31 cellular contexts compared by ENCODE assay signal in genomic region chr2:25127631-25128030, GRCh38. TPM values are rescaled to one million over a fixed set of nuclear protein-coding genes. Genes with fewer than 3 reads are reported as not detected.
DNase-seq lines count a peak whose midpoint lies in the region; ATAC-seq and TF ChIP-seq lines count a peak whose summit lies in the region.
"Had no signal": no experiment of that assay in that cellular context is flagged by ENCODE, and none has a peak within 500 bp of the region (broad histone marks: within the 10 kb centered on the region; RNA-seq: fewer than 3 reads in every experiment).

No MANE protein-coding gene starts in this region.

- DNase-seq in GM03348 (ENCODE audit: low spot score): peak; percentile 68
- peak in 35 of 61 donors; percentile 5 to 75 (median 35) for DNase-seq in caudate nucleus (lab: John Stamatoyannopoulos, UW)
- peak; percentile 26 for DNase-seq in iris pigment epithelial cell (ENCODE audit: low read depth)
- DNase-seq in uterus: peak; percentile 33 to 36
- no peak for DNase-seq in activated naive CD8-positive, alpha-beta T cell treated with anti-CD3 and anti-CD28 coated beads, Interleukin-2, amount 50 U/mL, for 24 hours
- DNase-seq in CD14-positive monocyte (ENCODE audit: low spot score): no peak
- DNase-seq in NCI-H1694 (lab: John Stamatoyannopoulos, UW): no peak
- DNase-seq: activated CD4-positive, alpha-beta T cell treated with anti-CD3 and anti-CD28 coated beads, Interleukin-2, amount 10 ng/mL, durations not matched to agents 24 days and 14 days; activated CD8-positive, alpha-beta memory T cell treated with anti-CD3 and anti-CD28 coated beads, Interleukin-2, amount 10 ng/mL, durations not matched to agents 7 days and 5 days; activated naive CD8-positive, alpha-beta T cell treated with anti-CD3 and anti-CD28 coated beads, Interleukin-2, amount 10 ng/mL, durations not matched to agents 7 days and 5 days; BE2C; Caco-2; foreskin keratinocyte; hippocampal formation; left ventricle myocardium superior; midbrain; MM.1S; natural killer cell; NCI-H1436 treated with DMSO at 0.1 percent for 48 hours; NCI-H2171; NCI-H524 treated with DMSO at 0.1 percent for 48 hours; stimulated activated CD4-positive, alpha-beta T cell treated with anti-CD3 and anti-CD28 coated beads, Interleukin-1b, Interleukin-23, amount 100 ng/mL, for 48 hours; testis had no signal

- H3K4me1 Mint-ChIP-seq in activated naive CD8-positive, alpha-beta T cell treated with anti-CD3 and anti-CD28 coated beads, Interleukin-2, amount 50 U/mL, for 24 hours: peaks cover 11% of the 10 kb centered on the region
- peaks cover 31% of the 10 kb centered on the region for H3K4me1 Mint-ChIP-seq in CD14-positive monocyte

- H3K27ac ChIP-seq in caudate nucleus (ENCODE audit: low read depth, low read length): peak overlapping the region; percentile 59
- peak overlapping the region in 1 of 2 donors; percentile 6 for H3K27ac ChIP-seq in uterus
- H3K27ac ChIP-seq: foreskin keratinocyte, SK-N-MC, testis, VCaP had no signal

- intact Hi-C loops in uterus (cut with DNase I; ENCODE audit: low total_unique reads) (no loop called here), CD14-positive monocyte (cut with micrococcal nuclease) (loop anchor here (2.0 to 5.0 kb wide), 3 partner anchors 151 to 715 kb away; no protein-coding TSS in a partner anchor)

- no peaks in the 10 kb centered on the region for H3K4me1 ChIP-seq in uterus
- H3K4me1 ChIP-seq: BE2C, foreskin keratinocyte, testis had no signal

- ATAC-seq in activated naive CD8-positive, alpha-beta T cell treated with anti-CD3 and anti-CD28 coated beads, Interleukin-2, amount 50 U/mL, for 24 hours: no peak
- ATAC-seq: activated CD8-positive, alpha-beta memory T cell treated with anti-CD3 and anti-CD28 coated beads, Interleukin-2, amount 10 ng/mL, durations not matched to agents 7 days and 5 days; activated T-helper 17 cell treated with anti-CD3 and anti-CD28 coated beads, Interleukin-2, amount 50 U/mL, for 72 hours; foreskin keratinocyte; K562; left ventricle myocardium superior; natural killer cell; stimulated activated effector memory CD8-positive, alpha-beta T cell treated with anti-CD3 and anti-CD28 coated beads, Interleukin-12 subunit alpha, Interleukin-12 subunit beta, amount 100 ng/mL, for 72 hours had no signal

- H3K27me3 ChIP-seq in uterus: no peaks in the 10 kb centered on the region
- H3K27me3 ChIP-seq: BE2C, testis had no signal

- H3K4me3 Mint-ChIP-seq in activated naive CD8-positive, alpha-beta T cell treated with anti-CD3 and anti-CD28 coated beads, Interleukin-2, amount 50 U/mL, for 24 hours: no peak overlapping the region
- no peak overlapping the region for H3K4me3 Mint-ChIP-seq in CD14-positive monocyte
- H3K4me3 Mint-ChIP-seq: activated CD4-positive, alpha-beta T cell treated with anti-CD3 and anti-CD28 coated beads, Interleukin-2, amount 10 ng/mL, durations not matched to agents 24 days and 14 days; activated CD8-positive, alpha-beta memory T cell treated with anti-CD3 and anti-CD28 coated beads, Interleukin-2, amount 10 ng/mL, durations not matched to agents 7 days and 5 days; activated naive CD8-positive, alpha-beta T cell treated with anti-CD3 and anti-CD28 coated beads, Interleukin-2, amount 10 ng/mL, durations not matched to agents 7 days and 5 days; dendritic cell treated with granulocyte-macrophage colony-stimulating factor and Interleukin-4, amounts not matched to agents 40 ng/mL and 50 ng/mL, for 4 days; natural killer cell had no signal

- peaks cover 24% of the 10 kb centered on the region for H3K27me3 Mint-ChIP-seq in activated naive CD8-positive, alpha-beta T cell treated with anti-CD3 and anti-CD28 coated beads, Interleukin-2, amount 50 U/mL, for 24 hours
- peaks cover 32 to 34% (median 33%) of the 10 kb centered on the region in 3 donors for H3K27me3 Mint-ChIP-seq in CD14-positive monocyte (ENCODE audit: low read depth in 3 of 3)

- H3K9me3 Mint-ChIP-seq in activated naive CD8-positive, alpha-beta T cell treated with anti-CD3 and anti-CD28 coated beads, Interleukin-2, amount 50 U/mL, for 24 hours: no peaks in the 10 kb centered on the region
- peaks cover 0 to 14% (median 2%) of the 10 kb centered on the region in 7 donors for H3K9me3 Mint-ChIP-seq in CD14-positive monocyte
- H3K9me3 Mint-ChIP-seq: activated CD4-positive, alpha-beta T cell treated with anti-CD3 and anti-CD28 coated beads, Interleukin-2, amount 10 ng/mL, durations not matched to agents 24 days and 14 days; activated naive CD8-positive, alpha-beta T cell treated with anti-CD3 and anti-CD28 coated beads, Interleukin-2, amount 10 ng/mL, durations not matched to agents 7 days and 5 days; activated T-helper 17 cell treated with anti-CD3 and anti-CD28 coated beads, Interleukin-2, amount 50 U/mL, for 72 hours; dendritic cell treated with granulocyte-macrophage colony-stimulating factor and Interleukin-4, amounts not matched to agents 40 ng/mL and 50 ng/mL, for 4 days; natural killer cell; stimulated activated effector memory CD8-positive, alpha-beta T cell treated with anti-CD3 and anti-CD28 coated beads, Interleukin-12 subunit alpha, Interleukin-12 subunit beta, amount 100 ng/mL, for 72 hours had no signal

- no peak overlapping the region for H3K4me3 ChIP-seq in uterus
- H3K4me3 ChIP-seq: K562, SK-N-MC, testis had no signal

- H3K27ac Mint-ChIP-seq in activated naive CD8-positive, alpha-beta T cell treated with anti-CD3 and anti-CD28 coated beads, Interleukin-2, amount 50 U/mL, for 24 hours: no peak overlapping the region
- no peak overlapping the region for H3K27ac Mint-ChIP-seq in CD14-positive monocyte
- H3K27ac Mint-ChIP-seq: activated CD8-positive, alpha-beta memory T cell treated with anti-CD3 and anti-CD28 coated beads, Interleukin-2, amount 10 ng/mL, durations not matched to agents 7 days and 5 days; activated naive CD8-positive, alpha-beta T cell treated with anti-CD3 and anti-CD28 coated beads, Interleukin-2, amount 10 ng/mL, durations not matched to agents 7 days and 5 days; activated T-helper 17 cell treated with anti-CD3 and anti-CD28 coated beads, Interleukin-2, amount 50 U/mL, for 72 hours; dendritic cell treated with granulocyte-macrophage colony-stimulating factor and Interleukin-4, amounts not matched to agents 40 ng/mL and 50 ng/mL, for 4 days; natural killer cell; progenitor cell of endocrine pancreas; stimulated activated effector memory CD8-positive, alpha-beta T cell treated with anti-CD3 and anti-CD28 coated beads, Interleukin-12 subunit alpha, Interleukin-12 subunit beta, amount 100 ng/mL, for 72 hours had no signal

- TF ChIP-seq CTCF in uterus (IDR thresholded peaks at IDR 0.05) (no peak), CD14-positive monocyte (IDR thresholded peaks at IDR 0.05) (no peak)

- H3K9me3 ChIP-seq in uterus: no peaks in the 10 kb centered on the region
- H3K9me3 ChIP-seq: BE2C, Caco-2, testis had no signal

- no peak for TF ChIP-seq POLR2A in uterus (IDR thresholded peaks at IDR 0.05)

- H3K36me3 Mint-ChIP-seq in activated naive CD8-positive, alpha-beta T cell treated with anti-CD3 and anti-CD28 coated beads, Interleukin-2, amount 50 U/mL, for 24 hours (ENCODE audit: low read depth): no peaks in the 10 kb centered on the region
- peaks cover 2 to 3% of the 10 kb centered on the region in 2 donors for H3K36me3 Mint-ChIP-seq in CD14-positive monocyte
- H3K36me3 Mint-ChIP-seq: activated CD8-positive, alpha-beta memory T cell treated with anti-CD3 and anti-CD28 coated beads, Interleukin-2, amount 10 ng/mL, durations not matched to agents 7 days and 5 days; activated naive CD8-positive, alpha-beta T cell treated with anti-CD3 and anti-CD28 coated beads, Interleukin-2, amount 10 ng/mL, durations not matched to agents 7 days and 5 days; natural killer cell; stimulated activated effector memory CD8-positive, alpha-beta T cell treated with anti-CD3 and anti-CD28 coated beads, Interleukin-12 subunit alpha, Interleukin-12 subunit beta, amount 100 ng/mL, for 72 hours had no signal

- H3K36me3 ChIP-seq in uterus: no peaks in the 10 kb centered on the region
- H3K36me3 ChIP-seq: BE2C had no signal

RNA-seq across cellular contexts. Expression of gene POMC, which starts 40.7 kb away (rescaled TPM):
- total RNA-seq in uterus: 10 to 100 TPM in 1 of 4 donors, 1 to 10 TPM in 3; 1.4 to 26.9 (median 6.4) TPM
- polyA plus RNA-seq in CD14-positive monocyte: 1 to 10 TPM; 4.6 to 4.7 TPM
- total RNA-seq: H4, K562 had no signal
- polyA plus RNA-seq: K562 had no signal

Comparison
In these comparisons a context has a peak if more than half of its experiments do, and no peak if none do; other contexts are left out.
1. DNase-seq: peak in GM03348 (single experiment), caudate nucleus (35 of 61), iris pigment epithelial cell (single experiment) and uterus (2 of 2); none in activated naive CD8-positive, alpha-beta T cell treated with anti-CD3 and anti-CD28 coated beads, Interleukin-2, amount 50 U/mL, for 24 hours (single experiment), CD14-positive monocyte (single experiment) and NCI-H1694 (single experiment).